Comparison of ENCODE assay signal across 16 cellular contexts in the genomic region with DNA sequence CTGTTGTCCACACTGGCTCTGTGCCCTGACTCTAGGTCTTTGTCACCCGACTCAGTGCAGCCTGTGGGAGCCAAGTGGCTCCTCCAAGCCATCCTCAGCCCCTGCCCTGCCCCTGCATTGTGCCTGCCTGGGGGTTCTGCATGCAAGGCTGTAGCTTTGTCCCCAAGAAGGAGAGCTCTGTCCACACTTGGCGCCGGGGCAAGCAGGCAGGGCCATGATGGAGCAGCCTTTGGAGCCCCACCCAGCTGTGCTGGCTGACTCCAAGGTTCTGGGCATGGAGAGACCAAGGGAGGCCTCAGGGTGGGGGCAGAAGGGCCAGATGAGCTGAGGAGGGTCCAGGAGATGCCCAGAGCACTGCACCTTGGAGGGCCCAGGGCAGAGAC.
"Had no signal": no experiment of that assay in that cellular context is flagged by ENCODE, and none has a peak within 500 bp of the region (broad histone marks: within the 10 kb centered on the region; RNA-seq: fewer than 3 reads in every experiment).

No MANE protein-coding gene starts in this region.

- H3K9me3 Mint-ChIP-seq: activated B cell treated with CpG ODN at 0.5 μM for 24 hours; activated T-cell treated with anti-CD3 and anti-CD28 coated beads, Interleukin-2, amount 50 U/mL, for 4 hours; neural crest cell; T-helper 1 cell treated with Interleukin-12 subunit alpha and Interleukin-12 subunit beta and Interleukin-4 antibody, amounts not matched to agents 30 μg/mL and 1 μg/mL, for 36 hours; type B pancreatic cell had no signal

- FAIRE-seq: small intestine, TTC549 had no signal

- ATAC-seq: activated T-cell treated with anti-CD3 and anti-CD28 coated beads, Interleukin-2, amount 50 U/mL, for 4 hours; foreskin keratinocyte; heart left ventricle; stimulated activated naive B cell treated with anti-CD40 and anti-IgM and Interleukin-4, amounts not matched to agents 10 μg/mL and 1 μg/mL and 100 μg/mL, for 72 hours had no signal

- DNase-seq: activated B cell treated with CpG ODN at 0.5 μM for 24 hours; activated CD4-positive, alpha-beta T cell treated with anti-CD3 and anti-CD28 coated beads, Interleukin-2, amount 50 U/mL, for 1 hour; activated naive CD4-positive, alpha-beta T cell; activated T-cell treated with anti-CD3 and anti-CD28 coated beads, Interleukin-2, amount 50 U/mL, for 4 hours; foreskin keratinocyte; heart left ventricle; left ventricle myocardium inferior; mesendoderm; small intestine; stimulated activated naive B cell treated with anti-CD40 and anti-IgM and Interleukin-4, amounts not matched to agents 10 μg/mL and 1 μg/mL and 100 μg/mL, for 72 hours had no signal

- H3K9me3 ChIP-seq: breast epithelium, heart left ventricle, left ventricle myocardium inferior had no signal

- H3K4me1 Mint-ChIP-seq: activated B cell treated with CpG ODN at 0.5 μM for 24 hours; stimulated activated naive B cell treated with anti-CD40 and anti-IgM and Interleukin-4, amounts not matched to agents 10 μg/mL and 1 μg/mL and 100 μg/mL, for 72 hours had no signal

- H3K36me3 ChIP-seq: breast epithelium, heart left ventricle, left ventricle myocardium inferior had no signal

- H3K4me3 ChIP-seq: breast epithelium, heart left ventricle, left ventricle myocardium inferior had no signal

- H3K4me1 ChIP-seq: breast epithelium, foreskin keratinocyte, parathyroid adenoma had no signal

- H3K36me3 Mint-ChIP-seq: stimulated activated naive B cell treated with anti-CD40 and anti-IgM and Interleukin-4, amounts not matched to agents 10 μg/mL and 1 μg/mL and 100 μg/mL, for 72 hours; type B pancreatic cell had no signal

- H3K4me3 Mint-ChIP-seq: activated B cell treated with CpG ODN at 0.5 μM for 24 hours; activated T-cell treated with anti-CD3 and anti-CD28 coated beads, Interleukin-2, amount 50 U/mL, for 4 hours; neural crest cell; stimulated activated naive B cell treated with anti-CD40 and anti-IgM and Interleukin-4, amounts not matched to agents 10 μg/mL and 1 μg/mL and 100 μg/mL, for 72 hours; T-helper 1 cell treated with Interleukin-12 subunit alpha and Interleukin-12 subunit beta and Interleukin-4 antibody, amounts not matched to agents 30 μg/mL and 1 μg/mL, for 36 hours; type B pancreatic cell had no signal

- H3K27me3 ChIP-seq: breast epithelium, foreskin keratinocyte had no signal

- H3K27ac ChIP-seq: breast epithelium, foreskin keratinocyte, heart left ventricle, left ventricle myocardium inferior, parathyroid adenoma had no signal

- H3K27ac Mint-ChIP-seq: activated B cell treated with CpG ODN at 0.5 μM for 24 hours; stimulated activated naive B cell treated with anti-CD40 and anti-IgM and Interleukin-4, amounts not matched to agents 10 μg/mL and 1 μg/mL and 100 μg/mL, for 72 hours; T-helper 1 cell treated with Interleukin-12 subunit alpha and Interleukin-12 subunit beta and Interleukin-4 antibody, amounts not matched to agents 30 μg/mL and 1 μg/mL, for 36 hours; type B pancreatic cell had no signal

- H3K27me3 Mint-ChIP-seq: type B pancreatic cell had no signal
